ENCODE assay signal across 16 cellular contexts in genomic region chr12:21675096-21675495, GRCh38. TPM values are rescaled to one million over a fixed set of nuclear protein-coding genes. Genes with fewer than 3 reads are reported as not detected.
DNase-seq lines count a peak whose midpoint lies in the region; ATAC-seq and TF ChIP-seq lines count a peak whose summit lies in the region.
"Had no signal": no experiment of that assay in that cellular context is flagged by ENCODE, and none has a peak within 500 bp of the region (broad histone marks: within the 10 kb centered on the region; RNA-seq: fewer than 3 reads in every experiment).

No MANE protein-coding gene starts in this region.

- no peaks in the 10 kb centered on the region for H3K36me3 Mint-ChIP-seq in CD4-positive, alpha-beta T cell (ENCODE audit: low read depth)
- H3K36me3 Mint-ChIP-seq in T-helper 17 cell (ENCODE audit: low read depth) = no peaks in the 10 kb centered on the region
- H3K36me3 Mint-ChIP-seq in naive thymus-derived CD4-positive, alpha-beta T cell = no peaks in the 10 kb centered on the region
- H3K36me3 Mint-ChIP-seq in activated CD4-positive, alpha-beta memory T cell treated with anti-CD3 and anti-CD28 coated beads, Interleukin-2, amount 10 ng/mL, durations not matched to agents 7 days and 5 days (ENCODE audit: low read depth) = no peaks in the 10 kb centered on the region
- H3K36me3 Mint-ChIP-seq: CD8-positive, alpha-beta T cell had no signal

- no peak overlapping the region for H3K9ac ChIP-seq in Loucy (ENCODE audit: low read depth, low read length, poor library complexity, severe bottlenecking)

- H3K27me3 ChIP-seq in CD4-positive, alpha-beta T cell (ENCODE audit: control insufficient read depth, insufficient read depth, low read length) = no peaks in the 10 kb centered on the region
- H3K27me3 ChIP-seq in Loucy (ENCODE audit: insufficient read depth, low read length, poor library complexity, severe bottlenecking) = no peaks in the 10 kb centered on the region
- H3K27me3 ChIP-seq in naive thymus-derived CD4-positive, alpha-beta T cell (ENCODE audit: control insufficient read depth in 2 of 2, insufficient read depth in 2 of 2, low read length in 2 of 2) = no peaks in the 10 kb centered on the region

- H3K79me2 ChIP-seq in Loucy (ENCODE audit: insufficient read depth, low read length) = no peaks in the 10 kb centered on the region

- H3K9me2 ChIP-seq in Loucy (replicated peaks; ENCODE audit: low read depth, low read length) = no peaks in the 10 kb centered on the region

- no peaks in the 10 kb centered on the region for H3K9me3 Mint-ChIP-seq in CD4-positive, alpha-beta T cell
- peaks cover 0 to 2% (median 0%) of the 10 kb centered on the region in 11 donors for H3K9me3 Mint-ChIP-seq in naive thymus-derived CD4-positive, alpha-beta T cell
- H3K9me3 Mint-ChIP-seq in activated CD4-positive, alpha-beta memory T cell treated with anti-CD3 and anti-CD28 coated beads, Interleukin-2, amount 10 ng/mL, durations not matched to agents 7 days and 5 days = no peaks in the 10 kb centered on the region
- H3K9me3 Mint-ChIP-seq: CD8-positive, alpha-beta T cell; GM23338 had no signal

- peak overlapping the region; percentile 38; the same call in 1 of the 2 replicates for H2AFZ ChIP-seq in Loucy (ENCODE audit: low read length)
- H2AFZ ChIP-seq: GM23338 had no signal

- H3K4me1 Mint-ChIP-seq in CD4-positive, alpha-beta T cell (ENCODE audit: low read depth) = peaks cover 51% of the 10 kb centered on the region
- peaks cover 48% of the 10 kb centered on the region for H3K4me1 Mint-ChIP-seq in T-helper 17 cell
- H3K4me1 Mint-ChIP-seq in naive thymus-derived CD4-positive, alpha-beta T cell = peaks cover 26 to 67% (median 60%) of the 10 kb centered on the region in 7 donors
- H3K4me1 Mint-ChIP-seq in activated CD4-positive, alpha-beta memory T cell treated with anti-CD3 and anti-CD28 coated beads, Interleukin-2, amount 10 ng/mL, durations not matched to agents 7 days and 5 days = peaks cover 31% of the 10 kb centered on the region
- H3K4me1 Mint-ChIP-seq: B cell, GM23338 had no signal

- no peak overlapping the region for H3K4me2 ChIP-seq in Loucy (ENCODE audit: low read depth, low read length, poor library complexity, severe bottlenecking)
- H3K4me2 ChIP-seq: GM23338 had no signal

- peaks cover 8% of the 10 kb centered on the region; the same call in 1 of the 2 replicates for H3F3A ChIP-seq in Loucy (ENCODE audit: low read depth)

- CTCF ChIA-PET in CD4-positive, alpha-beta T cell (lab: Charles Lee) = no interaction called here
- CTCF ChIA-PET in naive thymus-derived CD4-positive, alpha-beta T cell (lab: Charles Lee) = no interaction called here
- CTCF ChIA-PET in activated CD4-positive, alpha-beta memory T cell treated with anti-CD3 and anti-CD28 coated beads, Interleukin-2, amount 10 ng/mL, durations not matched to agents 7 days and 5 days (lab: Charles Lee) = no interaction called here

- H3K4me3 Mint-ChIP-seq in CD4-positive, alpha-beta T cell = no peak overlapping the region
- no peak overlapping the region for H3K4me3 Mint-ChIP-seq in T-helper 17 cell
- peak overlapping the region in 3 of 10 donors; percentile 49 to 91 (median 72) for H3K4me3 Mint-ChIP-seq in naive thymus-derived CD4-positive, alpha-beta T cell
- no peak overlapping the region for H3K4me3 Mint-ChIP-seq in activated CD4-positive, alpha-beta memory T cell treated with anti-CD3 and anti-CD28 coated beads, Interleukin-2, amount 10 ng/mL, durations not matched to agents 7 days and 5 days
- H3K4me3 Mint-ChIP-seq: B cell; CD8-positive, alpha-beta T cell; GM23338 had no signal

- POLR2A ChIA-PET in CD4-positive, alpha-beta T cell (lab: Charles Lee) = interaction anchor here (7.2 kb wide), 1 partner anchor 18 kb away, joined by 152 read pairs; the partner anchor contains the start of gene LDHB
- POLR2A ChIA-PET in naive thymus-derived CD4-positive, alpha-beta T cell (lab: Charles Lee) = interaction anchor here (0.6 to 6.9 kb wide), 3 partner anchors 13 to 27 kb away, joined by 3 to 54 read pairs (median 19); partner anchors contain the start of gene LDHB
- POLR2A ChIA-PET in activated CD4-positive, alpha-beta memory T cell treated with anti-CD3 and anti-CD28 coated beads, Interleukin-2, amount 10 ng/mL, durations not matched to agents 7 days and 5 days (lab: Charles Lee) = interaction anchor here (0.7 kb wide), 1 partner anchor 22 kb away, joined by 3 read pairs; no protein-coding TSS in a partner anchor

- H3K9me3 ChIP-seq in CD4-positive, alpha-beta T cell (ENCODE audit: control insufficient read depth, low read length) = no peaks in the 10 kb centered on the region
- H3K9me3 ChIP-seq in Loucy (ENCODE audit: insufficient read depth, low read depth, low read length) = no peaks in the 10 kb centered on the region
- no peaks in the 10 kb centered on the region for H3K9me3 ChIP-seq in T-helper 17 cell (ENCODE audit: control insufficient read depth, low read length, poor library complexity, severe bottlenecking)
- H3K9me3 ChIP-seq in naive thymus-derived CD4-positive, alpha-beta T cell (ENCODE audit: control insufficient read depth in 2 of 3, low read length in 3 of 3) = no peaks in the 10 kb centered on the region

- H3K36me3 ChIP-seq in Loucy (ENCODE audit: insufficient read depth, low read length) = no peaks in the 10 kb centered on the region
- H3K36me3 ChIP-seq in naive thymus-derived CD4-positive, alpha-beta T cell (ENCODE audit: control insufficient read depth in 2 of 3, insufficient read depth in 3 of 3, low read length in 3 of 3) = no peaks in the 10 kb centered on the region

- peak overlapping the region; percentile 83 for H3K27ac Mint-ChIP-seq in CD4-positive, alpha-beta T cell
- peak overlapping the region; percentile 93 for H3K27ac Mint-ChIP-seq in T-helper 17 cell
- H3K27ac Mint-ChIP-seq in naive thymus-derived CD4-positive, alpha-beta T cell = peak overlapping the region in 8 of 9 donors; percentile 50 to 92 (median 84)
- no peak overlapping the region for H3K27ac Mint-ChIP-seq in activated CD4-positive, alpha-beta memory T cell treated with anti-CD3 and anti-CD28 coated beads, Interleukin-2, amount 10 ng/mL, durations not matched to agents 7 days and 5 days
- H3K27ac Mint-ChIP-seq: B cell, GM23338 had no signal

- DNase-seq in CD4-positive, alpha-beta T cell = no peak
- DNase-seq in T-helper 17 cell (no peak), left ventricle myocardium superior (no peak)
- no peak for DNase-seq in naive thymus-derived CD4-positive, alpha-beta T cell
- DNase-seq in activated CD4-positive, alpha-beta memory T cell treated with anti-CD3 and anti-CD28 coated beads, Interleukin-2, amount 10 ng/mL, durations not matched to agents 7 days and 5 days = no peak
- DNase-seq: C1 segment of cervical spinal cord; CD8-positive, alpha-beta T cell; COR-L47; DMS153; DMS79 treated with DMSO at 0.1 percent for 48 hours; EL; H7 had no signal

- H3K4me3 ChIP-seq in Loucy (ENCODE audit: low read length, poor library complexity, severe bottlenecking) = no peak overlapping the region
- H3K4me3 ChIP-seq in naive thymus-derived CD4-positive, alpha-beta T cell (ENCODE audit: low read length) = no peak overlapping the region
- H3K4me3 ChIP-seq: GM23338 had no signal

- no peaks in the 10 kb centered on the region for H4K20me1 ChIP-seq in Loucy (ENCODE audit: insufficient read depth, low read length, poor library complexity, severe bottlenecking)

- H3K27me3 Mint-ChIP-seq in CD4-positive, alpha-beta T cell = no peaks in the 10 kb centered on the region
- no peaks in the 10 kb centered on the region for H3K27me3 Mint-ChIP-seq in T-helper 17 cell
- H3K27me3 Mint-ChIP-seq in naive thymus-derived CD4-positive, alpha-beta T cell = peaks cover 0 to 10% (median 0%) of the 10 kb centered on the region in 5 donors
- peaks cover 5% of the 10 kb centered on the region for H3K27me3 Mint-ChIP-seq in activated CD4-positive, alpha-beta memory T cell treated with anti-CD3 and anti-CD28 coated beads, Interleukin-2, amount 10 ng/mL, durations not matched to agents 7 days and 5 days

- peaks cover 48% of the 10 kb centered on the region for H3K4me1 ChIP-seq in Loucy (ENCODE audit: insufficient read depth, low read length, poor library complexity, severe bottlenecking)
- H3K4me1 ChIP-seq in naive thymus-derived CD4-positive, alpha-beta T cell (ENCODE audit: control insufficient read depth in 2 of 2, insufficient read depth in 2 of 2, low read length in 2 of 2) = peaks cover 6 to 50% of the 10 kb centered on the region in 2 donors

- TF ChIP-seq CTCF in CD4-positive, alpha-beta T cell (IDR thresholded peaks at IDR 0.05) = no peak
- no peak for TF ChIP-seq CTCF in Loucy (conservative IDR thresholded peaks at IDR 0.05; ENCODE audit: low read length)

- intact Hi-C loops in CD4-positive, alpha-beta T cell (cut with DNase I, micrococcal nuclease) = loop anchor here (2.0 to 5.0 kb wide), 3 partner anchors 14 to 378 kb away; no protein-coding TSS in a partner anchor
- intact Hi-C loops in naive thymus-derived CD4-positive, alpha-beta T cell (cut with micrococcal nuclease) = loop anchor here (5.0 kb wide), 4 partner anchors 33 to 428 kb away; partner anchors contain the start of gene PYROXD1 (in 1 of the 2)
- intact Hi-C loops in left ventricle myocardium superior (cut with micrococcal nuclease) = no loop called here

- H3K27ac ChIP-seq in CD4-positive, alpha-beta T cell (ENCODE audit: low read depth, low read length) = no peak overlapping the region
- H3K27ac ChIP-seq in naive thymus-derived CD4-positive, alpha-beta T cell (ENCODE audit: low read depth, low read length) = peak overlapping the region; percentile 58

- no peak for ATAC-seq in CD4-positive, alpha-beta T cell (ENCODE audit: poor library complexity)
- ATAC-seq in T-helper 17 cell (no peak), HG03039 (IDR thresholded peaks at IDR 0.05; ENCODE audit: unreplicated experiment) (no peak), left ventricle myocardium superior (no peak)
- no peak for ATAC-seq in naive thymus-derived CD4-positive, alpha-beta T cell
- ATAC-seq: CD8-positive, alpha-beta T cell; GM23338 had no signal

RNA-seq across cellular contexts. Expression of gene LDHB, which starts 17.5 kb away (rescaled TPM):
- total RNA-seq in CD4-positive, alpha-beta T cell = 100 to 1,000 TPM; 559 to 605 TPM
- 100 to 1,000 TPM; 767 to 787 TPM for total RNA-seq in T-helper 17 cell
- 1,000 to 10,000 TPM in 3 of 5 experiments, 100 to 1,000 TPM in 2; 630 to 1,306 (median 1,079) TPM for total RNA-seq in naive thymus-derived CD4-positive, alpha-beta T cell
- 1,000 to 10,000 TPM; 2,617 to 2,849 TPM for polyA plus RNA-seq in naive thymus-derived CD4-positive, alpha-beta T cell
- total RNA-seq in activated CD4-positive, alpha-beta memory T cell treated with anti-CD3 and anti-CD28 coated beads, Interleukin-2, amount 10 ng/mL, durations not matched to agents 7 days and 5 days = 100 to 1,000 TPM; 955 to 985 TPM
- total RNA-seq in left ventricle myocardium superior = 2,127 TPM
